Comparison of ENCODE assay signal across 8 cellular contexts in the genomic region with DNA sequence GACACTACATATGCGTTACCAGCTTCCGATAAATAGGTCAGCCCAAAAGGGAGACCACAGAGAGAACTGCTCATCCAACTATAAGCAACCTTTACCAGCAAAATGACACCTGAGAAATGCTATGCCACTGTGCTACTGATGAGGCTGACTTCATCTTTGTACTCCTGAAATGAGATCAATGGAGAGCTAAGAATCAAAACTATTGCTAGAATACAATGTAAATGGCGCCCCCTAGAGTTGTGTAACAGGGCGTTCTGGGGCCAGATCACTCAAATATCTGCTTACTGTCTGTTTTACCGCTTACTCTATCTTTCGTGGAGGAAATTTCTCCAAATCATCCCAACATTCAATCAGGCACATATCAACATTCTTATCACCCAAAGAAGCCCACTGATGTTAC. TPM values are rescaled to one million over a fixed set of nuclear protein-coding genes. Genes with fewer than 3 reads are reported as not detected.
A peak's percentile ranks its signal among the peaks of the same experiment; 100 is the strongest.
DNase-seq lines count a peak whose midpoint lies in the region; ATAC-seq and TF ChIP-seq lines count a peak whose summit lies in the region.

No MANE protein-coding gene starts in this region.

- peaks cover 40% of the 10 kb centered on the region for H4K20me1 ChIP-seq in SK-N-SH (ENCODE audit: insufficient read depth)

- DNase-seq in SK-N-SH (peak; percentile 62), NCI-H1105 (lab: John Stamatoyannopoulos, UW) (peak; percentile 23), fibroblast of pulmonary artery (ENCODE audit: low read depth) (peak; percentile 40), epidermal melanocyte (ENCODE audit: insufficient read length, low spot score) (no peak)
- DNase-seq in activated CD4-positive, alpha-beta T cell treated with anti-CD3 and anti-CD28 coated beads for 4 hours = peak; percentile 39 to 47
- DNase-seq in stimulated activated CD4-positive, alpha-beta T cell treated with anti-CD3 and anti-CD28 coated beads, Interleukin-4, amount 100 ng/mL, for 24 hours = peak; percentile 61

- peak; percentile 65 for TF ChIP-seq RAD21 in SK-N-SH (IDR thresholded peaks at IDR 0.05; ENCODE audit: low read length)

- H2AFZ ChIP-seq in SK-N-SH (ENCODE audit: low read depth) = no peak overlapping the region

- no peak overlapping the region for H3K4me2 ChIP-seq in SK-N-SH

- no peak for ATAC-seq in SK-N-SH treated with all-trans-retinoic acid at 6 μM for 48 hours
- no peak for ATAC-seq in GM18502 (IDR thresholded peaks at IDR 0.05; ENCODE audit: poor library complexity, unreplicated experiment)

- CTCF ChIA-PET in SK-N-SH (lab: Yijun Ruan, JAX) = interaction anchor here (0.6 to 3.7 kb wide), 40 partner anchors 9 to 155 kb away, joined by 3 to 50 read pairs (median 4); partner anchors contain the start of gene COPS7A

- 66% methylated on average over 6 of the region's 6 CpGs for WGBS in SK-N-SH (ENCODE audit: low lambda C conversion rate)

- H3K27me3 ChIP-seq in SK-N-SH (ENCODE audit: insufficient read depth) = no peaks in the 10 kb centered on the region

- no peak for TF ChIP-seq EP300 in SK-N-SH (IDR thresholded peaks at IDR 0.05; ENCODE audit: borderline replicate concordance in 1 of 2, low read depth in 1 of 2, low read length in 1 of 2)

- TF ChIP-seq CTCF in SK-N-SH (IDR thresholded peaks at IDR 0.05) (peak; percentile 76), fibroblast of pulmonary artery (IDR thresholded peaks at IDR 0.05; ENCODE audit: low read length, missing control alignments) (peak; percentile 47)

- peaks cover 0 to 3% of the 10 kb centered on the region in 2 experiments; a peak in 2 of 4 replicates for H3K4me1 ChIP-seq in SK-N-SH (ENCODE audit: control insufficient read depth in 1 of 2, insufficient read depth in 2 of 2, low read depth in 1 of 2, low read length in 1 of 2)

- peaks cover 11% of the 10 kb centered on the region for H3F3A ChIP-seq in SK-N-SH (replicated peaks; ENCODE audit: insufficient read depth)

- H3K27ac ChIP-seq in SK-N-SH (ENCODE audit: low read depth in 2 of 2, low read length in 1 of 2) = no peak overlapping the region

- H3K9me3 ChIP-seq in SK-N-SH = no peaks in the 10 kb centered on the region

- peaks cover 92% of the 10 kb centered on the region for H3K79me2 ChIP-seq in SK-N-SH (ENCODE audit: insufficient read depth)

- H3K9ac ChIP-seq in SK-N-SH = no peak overlapping the region

- no peaks in the 10 kb centered on the region for H3K9me2 ChIP-seq in SK-N-SH

- H3K4me3 ChIP-seq in SK-N-SH (ENCODE audit: low read depth in 2 of 2, low read length in 1 of 2) = no peak overlapping the region
- no peak overlapping the region for H3K4me3 ChIP-seq in fibroblast of pulmonary artery (replicated peaks; ENCODE audit: low read depth, low read length)

- POLR2A ChIA-PET in SK-N-SH (lab: Yijun Ruan, JAX) = interaction anchor here (1.0 kb wide), 1 partner anchor 39 kb away, joined by 3 read pairs; the partner anchor contains the start of gene COPS7A

- H3K36me3 ChIP-seq in SK-N-SH (replicated peaks in 1 of 2; ENCODE audit: control insufficient read depth in 1 of 2, insufficient read depth in 2 of 2, low read length in 1 of 2) = peaks cover 8 to 31% of the 10 kb centered on the region in 2 experiments

TF ChIP-seq in SK-N-SH, 30 proteins besides CTCF, POLR2A, EP300 and RAD21:
- TF ChIP-seq SMC3 (IDR thresholded peaks at IDR 0.05; ENCODE audit: low read depth, low read length) (peak; percentile 33), POLR2AphosphoS5 (IDR thresholded peaks at IDR 0.05; ENCODE audit: low read depth, low read length) (no peak)

TF ChIP-seq in SK-N-SH treated with all-trans-retinoic acid at 6 μM for 48 hours, 23 proteins besides CTCF, POLR2A, EP300 and RAD21:
- TF ChIP-seq BACH2 (CRISPR knock-in tag; IDR thresholded peaks at IDR 0.05; ENCODE audit: borderline replicate concordance) (no peak), TCF4 (CRISPR knock-in tag; IDR thresholded peaks at IDR 0.05; ENCODE audit: borderline replicate concordance) (no peak), PPARA (CRISPR knock-in tag; IDR thresholded peaks at IDR 0.05; ENCODE audit: borderline replicate concordance) (no peak), OSR1 (CRISPR knock-in tag; IDR thresholded peaks at IDR 0.05) (no peak), ISL1 (CRISPR knock-in tag; IDR thresholded peaks at IDR 0.05) (no peak), ZFP3 (CRISPR knock-in tag; IDR thresholded peaks at IDR 0.05) (no peak), RARB (CRISPR knock-in tag; IDR thresholded peaks at IDR 0.05) (no peak), ARNTL (CRISPR knock-in tag; IDR thresholded peaks at IDR 0.05; ENCODE audit: borderline replicate concordance, low read depth) (no peak), ZNF8 (CRISPR knock-in tag; IDR thresholded peaks at IDR 0.05) (no peak), CREB5 (CRISPR knock-in tag; IDR thresholded peaks at IDR 0.05; ENCODE audit: low read depth) (no peak), CSDC2 (CRISPR knock-in tag; IDR thresholded peaks at IDR 0.05) (no peak), ZNF70 (CRISPR knock-in tag; IDR thresholded peaks at IDR 0.05) (no peak)
- TF ChIP-seq, protein P1, sequence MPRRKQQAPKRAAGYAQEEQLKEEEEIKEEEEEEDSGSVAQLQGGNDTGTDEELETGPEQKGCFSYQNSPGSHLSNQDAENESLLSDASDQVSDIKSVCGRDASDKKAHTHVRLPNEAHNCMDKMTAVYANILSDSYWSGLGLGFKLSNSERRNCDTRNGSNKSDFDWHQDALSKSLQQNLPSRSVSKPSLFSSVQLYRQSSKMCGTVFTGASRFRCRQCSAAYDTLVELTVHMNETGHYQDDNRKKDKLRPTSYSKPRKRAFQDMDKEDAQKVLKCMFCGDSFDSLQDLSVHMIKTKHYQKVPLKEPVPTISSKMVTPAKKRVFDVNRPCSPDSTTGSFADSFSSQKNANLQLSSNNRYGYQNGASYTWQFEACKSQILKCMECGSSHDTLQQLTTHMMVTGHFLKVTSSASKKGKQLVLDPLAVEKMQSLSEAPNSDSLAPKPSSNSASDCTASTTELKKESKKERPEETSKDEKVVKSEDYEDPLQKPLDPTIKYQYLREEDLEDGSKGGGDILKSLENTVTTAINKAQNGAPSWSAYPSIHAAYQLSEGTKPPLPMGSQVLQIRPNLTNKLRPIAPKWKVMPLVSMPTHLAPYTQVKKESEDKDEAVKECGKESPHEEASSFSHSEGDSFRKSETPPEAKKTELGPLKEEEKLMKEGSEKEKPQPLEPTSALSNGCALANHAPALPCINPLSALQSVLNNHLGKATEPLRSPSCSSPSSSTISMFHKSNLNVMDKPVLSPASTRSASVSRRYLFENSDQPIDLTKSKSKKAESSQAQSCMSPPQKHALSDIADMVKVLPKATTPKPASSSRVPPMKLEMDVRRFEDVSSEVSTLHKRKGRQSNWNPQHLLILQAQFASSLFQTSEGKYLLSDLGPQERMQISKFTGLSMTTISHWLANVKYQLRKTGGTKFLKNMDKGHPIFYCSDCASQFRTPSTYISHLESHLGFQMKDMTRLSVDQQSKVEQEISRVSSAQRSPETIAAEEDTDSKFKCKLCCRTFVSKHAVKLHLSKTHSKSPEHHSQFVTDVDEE (CRISPR knock-in tag; IDR thresholded peaks at IDR 0.05) = no peak
- TF ChIP-seq, protein P2, sequence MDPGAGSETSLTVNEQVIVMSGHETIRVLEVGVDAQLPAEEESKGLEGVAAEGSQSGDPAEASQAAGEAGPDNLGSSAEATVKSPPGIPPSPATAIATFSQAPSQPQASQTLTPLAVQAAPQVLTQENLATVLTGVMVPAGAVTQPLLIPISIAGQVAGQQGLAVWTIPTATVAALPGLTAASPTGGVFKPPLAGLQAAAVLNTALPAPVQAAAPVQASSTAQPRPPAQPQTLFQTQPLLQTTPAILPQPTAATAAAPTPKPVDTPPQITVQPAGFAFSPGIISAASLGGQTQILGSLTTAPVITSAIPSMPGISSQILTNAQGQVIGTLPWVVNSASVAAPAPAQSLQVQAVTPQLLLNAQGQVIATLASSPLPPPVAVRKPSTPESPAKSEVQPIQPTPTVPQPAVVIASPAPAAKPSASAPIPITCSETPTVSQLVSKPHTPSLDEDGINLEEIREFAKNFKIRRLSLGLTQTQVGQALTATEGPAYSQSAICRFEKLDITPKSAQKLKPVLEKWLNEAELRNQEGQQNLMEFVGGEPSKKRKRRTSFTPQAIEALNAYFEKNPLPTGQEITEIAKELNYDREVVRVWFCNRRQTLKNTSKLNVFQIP (CRISPR knock-in tag; IDR thresholded peaks at IDR 0.05; ENCODE audit: borderline replicate concordance, low read depth) = no peak

RNA-seq across cellular contexts. Expression of gene ZNF384, which starts 4.6 kb away (rescaled TPM):
- polyA plus RNA-seq in SK-N-SH (2012; rRNA removed) = 64.9 and 80.4 TPM in 2 replicates
- polyA plus RNA-seq in SK-N-SH (2012; cell fraction: cytosol; rRNA removed) = 32.4 and 44.0 TPM in 2 replicates
- 222 and 232 TPM in 2 replicates for polyA plus RNA-seq in SK-N-SH (2012; cell fraction: nucleus; rRNA removed)

RNA-seq across cellular contexts. Expression of gene PIANP, which starts 16.0 kb away (rescaled TPM):
- 5.9 and 9.9 TPM in 2 replicates for polyA plus RNA-seq in SK-N-SH (2012; rRNA removed)
- 9.0 and 13.5 TPM in 2 replicates for polyA plus RNA-seq in SK-N-SH (2012; cell fraction: cytosol; rRNA removed)
- polyA plus RNA-seq in SK-N-SH (2012; cell fraction: nucleus; rRNA removed) = 26.9 and 28.4 TPM in 2 replicates

RNA-seq across cellular contexts. Expression of gene ING4, which starts 21.7 kb away (rescaled TPM):
- 96.5 and 163 TPM in 2 replicates for polyA plus RNA-seq in SK-N-SH (2012; rRNA removed)
- 108 and 110 TPM in 2 replicates for polyA plus RNA-seq in SK-N-SH (2012; cell fraction: cytosol; rRNA removed)
- polyA plus RNA-seq in SK-N-SH (2012; cell fraction: nucleus; rRNA removed) = 252 and 353 TPM in 2 replicates

RNA-seq across cellular contexts. Expression of gene ACRBP, which starts 37.4 kb away (rescaled TPM):
- polyA plus RNA-seq in SK-N-SH (2012; rRNA removed) = 0.71 and 0.88 TPM in 2 replicates
- 0.35 and 0.58 TPM in 2 replicates for polyA plus RNA-seq in SK-N-SH (2012; cell fraction: cytosol; rRNA removed)
- polyA plus RNA-seq in SK-N-SH (2012; cell fraction: nucleus; rRNA removed) = 5.4 and 6.0 TPM in 2 replicates

RNA-seq across cellular contexts. Expression of gene COPS7A, which starts 39.2 kb away (rescaled TPM):
- 191 and 231 TPM in 2 replicates for polyA plus RNA-seq in SK-N-SH (2012; rRNA removed)
- 134 and 163 TPM in 2 replicates for polyA plus RNA-seq in SK-N-SH (2012; cell fraction: cytosol; rRNA removed)
- polyA plus RNA-seq in SK-N-SH (2012; cell fraction: nucleus; rRNA removed) = 340 and 362 TPM in 2 replicates
